ENCODE assay signal across 26 cellular contexts in genomic region chr2:119545754-119546445, GRCh38. TPM values are rescaled to one million over a fixed set of nuclear protein-coding genes. Genes with fewer than 3 reads are reported as not detected.
DNase-seq lines count a peak whose midpoint lies in the region; ATAC-seq, FAIRE-seq and TF ChIP-seq lines count a peak whose summit lies in the region.
"Had no signal": no experiment of that assay in that cellular context is flagged by ENCODE, and none has a peak within 500 bp of the region (broad histone marks: within the 10 kb centered on the region; RNA-seq: fewer than 3 reads in every experiment).

No MANE protein-coding gene starts in this region.

- H3K4me1 ChIP-seq in adipocyte (ENCODE audit: control insufficient read depth, insufficient read depth, low read length) = peaks cover 22% of the 10 kb centered on the region
- H3K4me1 ChIP-seq in pancreas = peaks cover 12 to 38% (median 35%) of the 10 kb centered on the region in 3 donors
- peaks cover 0 to 9% of the 10 kb centered on the region in 2 experiments; a peak in 2 of 4 replicates for H3K4me1 ChIP-seq in SK-N-SH (ENCODE audit: control insufficient read depth in 1 of 2, insufficient read depth in 2 of 2, low read depth in 1 of 2, low read length in 1 of 2)
- H3K4me1 ChIP-seq in tibial nerve = peaks cover 0 to 12% (median 2%) of the 10 kb centered on the region in 4 donors

- ATAC-seq in pancreas = peak; percentile 20 to 50 (median 50)
- ATAC-seq: activated CD8-positive, alpha-beta T cell treated with anti-CD3 and anti-CD28 coated beads for 36 hours had no signal

- no peak for FAIRE-seq in pancreas (lab: Jason Lieb, UNC)
- FAIRE-seq: keratinocyte had no signal

- intact Hi-C loops in pancreas (cut with DNase I) = no loop called here

- H2AFZ ChIP-seq in SK-N-SH (ENCODE audit: low read depth) = no peak overlapping the region
- H2AFZ ChIP-seq: PC-9 had no signal

- CTCF ChIA-PET in SK-N-SH (lab: Yijun Ruan, JAX) = interaction anchor here (1.2 to 1.3 kb wide), 2 partner anchors 29 to 70 kb away, joined by 3 to 4 read pairs; no protein-coding TSS in a partner anchor

- POLR2A ChIA-PET in SK-N-SH (lab: Yijun Ruan, JAX) = no interaction called here

- no peaks in the 10 kb centered on the region for H3K9me3 ChIP-seq in adipocyte (ENCODE audit: control insufficient read depth, low read length)
- H3K9me3 ChIP-seq in pancreas = no peaks in the 10 kb centered on the region
- no peaks in the 10 kb centered on the region for H3K9me3 ChIP-seq in SK-N-SH
- no peaks in the 10 kb centered on the region for H3K9me3 ChIP-seq in MG63
- no peaks in the 10 kb centered on the region for H3K9me3 ChIP-seq in tibial nerve
- H3K9me3 ChIP-seq: SJSA1, uterus had no signal

- H3K9ac ChIP-seq in adipocyte (ENCODE audit: low read length) (peak overlapping the region; percentile 16), SK-N-SH (no peak overlapping the region)

- H3K27me3 ChIP-seq in adipocyte (replicated peaks; ENCODE audit: control insufficient read depth, insufficient read depth, low read length) (peaks cover 4% of the 10 kb centered on the region), pancreas (no peaks in the 10 kb centered on the region), SK-N-SH (ENCODE audit: insufficient read depth) (no peaks in the 10 kb centered on the region), MG63 (no peaks in the 10 kb centered on the region), tibial nerve (peaks cover 0 to 33% of the 10 kb centered on the region in 2 donors)
- H3K27me3 ChIP-seq: uterus had no signal

- no peaks in the 10 kb centered on the region for H3K79me2 ChIP-seq in SK-N-SH (ENCODE audit: insufficient read depth)

- TF ChIP-seq EP300 in SK-N-SH (IDR thresholded peaks at IDR 0.05; ENCODE audit: borderline replicate concordance in 1 of 2, low read depth in 1 of 2, low read length in 1 of 2) (no peak), tibial nerve (IDR thresholded peaks at IDR 0.05) (no peak)

- H3K4me3 ChIP-seq in adipocyte (ENCODE audit: low read length) = no peak overlapping the region
- peak overlapping the region in 1 of 4 donors; percentile 59 for H3K4me3 ChIP-seq in pancreas
- no peak overlapping the region for H3K4me3 ChIP-seq in SK-N-SH (ENCODE audit: low read depth in 2 of 2, low read length in 1 of 2)
- H3K4me3 ChIP-seq in MG63 = no peak overlapping the region
- no peak overlapping the region for H3K4me3 ChIP-seq in tibial nerve
- H3K4me3 ChIP-seq: PC-9, SJSA1, smooth muscle cell, uterus had no signal

- WGBS in pancreas, 2 donors = 46 to 49% methylated on average over 6 of the region's 6 CpGs
- 70% methylated on average over 6 of the region's 6 CpGs for WGBS in SK-N-SH (ENCODE audit: low lambda C conversion rate)
- 68 to 75% methylated on average over 6 of the region's 6 CpGs for WGBS in tibial nerve, 2 donors

- TF ChIP-seq CTCF in pancreas (IDR thresholded peaks at IDR 0.05) (no peak), SK-N-SH (IDR thresholded peaks at IDR 0.05) (no peak), tibial nerve (IDR thresholded peaks at IDR 0.05) (no peak)

- H3K9me2 ChIP-seq in SK-N-SH = no peaks in the 10 kb centered on the region

- DNase-seq in AG20443 (ENCODE audit: low spot score) = peak; percentile 27
- no peak for DNase-seq in adipocyte (ENCODE audit: low read depth)
- DNase-seq in glomerular visceral epithelial cell (ENCODE audit: extremely low spot score) = peak; percentile 60
- peak in 2 of 6 donors; percentile 42 to 50 for DNase-seq in pancreas
- DNase-seq in SK-N-SH = no peak
- DNase-seq in RPMI8226 = no peak
- no peak for DNase-seq in MG63
- no peak for DNase-seq in tibial nerve (ENCODE audit: low spot score in 2 of 2)
- DNase-seq: activated B cell treated with CpG ODN at 0.5 μM for 24 hours; activated CD8-positive, alpha-beta T cell treated with anti-CD3 and anti-CD28 coated beads for 36 hours; activated naive CD4-positive, alpha-beta T cell; activated T-cell treated with anti-CD3 and anti-CD28 coated beads, Interleukin-2, amount 50 U/mL, for 1 hour; aorta; CD4-positive, alpha-beta memory T cell; DMS79 treated with DMSO at 0.1 percent for 48 hours; hypothalamus; NCI-H1417; PC-9; stimulated activated CD4-positive, alpha-beta T cell treated with anti-CD3 and anti-CD28 coated beads, Interleukin-4, amount 100 ng/mL, for 1 hour; uterus had no signal

- H3F3A ChIP-seq in SK-N-SH (replicated peaks; ENCODE audit: insufficient read depth) = no peaks in the 10 kb centered on the region

- H3K36me3 ChIP-seq in adipocyte (ENCODE audit: control insufficient read depth, insufficient read depth, low read length, severe bottlenecking) = no peaks in the 10 kb centered on the region
- H3K36me3 ChIP-seq in pancreas = no peaks in the 10 kb centered on the region
- no peaks in the 10 kb centered on the region for H3K36me3 ChIP-seq in SK-N-SH (replicated peaks in 1 of 2; ENCODE audit: control insufficient read depth in 1 of 2, insufficient read depth in 2 of 2, low read length in 1 of 2)
- H3K36me3 ChIP-seq in MG63 = no peaks in the 10 kb centered on the region
- no peaks in the 10 kb centered on the region for H3K36me3 ChIP-seq in tibial nerve
- H3K36me3 ChIP-seq: SJSA1, uterus had no signal

- TF ChIP-seq RAD21 in SK-N-SH (IDR thresholded peaks at IDR 0.05; ENCODE audit: low read length) = no peak

- H4K20me1 ChIP-seq in SK-N-SH (ENCODE audit: insufficient read depth) = no peaks in the 10 kb centered on the region

- peak overlapping the region; percentile 37 to 93 (median 83) for H3K27ac ChIP-seq in pancreas
- no peak overlapping the region for H3K27ac ChIP-seq in SK-N-SH (ENCODE audit: low read depth in 2 of 2, low read length in 1 of 2)
- no peak overlapping the region for H3K27ac ChIP-seq in tibial nerve
- H3K27ac ChIP-seq: PC-9, SJSA1, uterus had no signal

- no peak for TF ChIP-seq POLR2A in tibial nerve (IDR thresholded peaks at IDR 0.05)

- H3K4me2 ChIP-seq in SK-N-SH = no peak overlapping the region
- H3K4me2 ChIP-seq: PC-9 had no signal

TF ChIP-seq in SK-N-SH, 30 proteins besides CTCF, POLR2A, EP300 and RAD21:
- no peak for TF ChIP-seq ELF1 (IDR thresholded peaks at IDR 0.05)
- TF ChIP-seq ZBTB33 (IDR thresholded peaks at IDR 0.05; ENCODE audit: borderline replicate concordance, low read depth) = no peak
- no peak for TF ChIP-seq TEAD4 (IDR thresholded peaks at IDR 0.05; ENCODE audit: borderline replicate concordance, insufficient read depth)
- no peak for TF ChIP-seq JUND (IDR thresholded peaks at IDR 0.05)
- TF ChIP-seq SMC3 (IDR thresholded peaks at IDR 0.05; ENCODE audit: low read depth, low read length) = no peak
- TF ChIP-seq YY1 (IDR thresholded peaks at IDR 0.05; ENCODE audit: low read depth) = no peak
- no peak for TF ChIP-seq TAF1 (IDR thresholded peaks at IDR 0.05; ENCODE audit: borderline replicate concordance, low read depth, low read length)
- no peak for TF ChIP-seq FOSL2 (IDR thresholded peaks at IDR 0.05; ENCODE audit: borderline replicate concordance, low read depth)
- no peak for TF ChIP-seq RXRA (IDR thresholded peaks at IDR 0.05; ENCODE audit: borderline replicate concordance, low read depth)
- TF ChIP-seq SIN3A (IDR thresholded peaks at IDR 0.05; ENCODE audit: borderline replicate concordance, low read depth, low read length) = no peak
- no peak for TF ChIP-seq RCOR1 (IDR thresholded peaks at IDR 0.05; ENCODE audit: low read length)
- TF ChIP-seq MAX (IDR thresholded peaks at IDR 0.05; ENCODE audit: low read depth) = no peak
- TF ChIP-seq POLR2AphosphoS5 (IDR thresholded peaks at IDR 0.05; ENCODE audit: low read depth, low read length) = no peak
- TF ChIP-seq MEF2A (IDR thresholded peaks at IDR 0.05; ENCODE audit: borderline replicate concordance, low read depth) = no peak

RNA-seq across cellular contexts. Expression of gene CFAP221, which starts 1.7 kb away (rescaled TPM):
- total RNA-seq in pancreas (10 to 100 TPM; 10.1 to 24.3 (median 14.1) TPM), tibial nerve (1 to 10 TPM in 1 of 4 donors, under 1 TPM in 2, not detected in 1; 0.30 to 1.7 (median 0.42) TPM)
- polyA plus RNA-seq in pancreas (10 to 100 TPM; 13.6 to 25.3 TPM), SK-N-SH (2012; rRNA removed) (0.12 and 0.15 TPM in 2 replicates)
- polyA plus RNA-seq in SK-N-SH (2012; cell fraction: cytosol; rRNA removed) = 0.05 and 0.28 TPM in 2 replicates
- 0.05 and 0.11 TPM in 2 replicates for polyA plus RNA-seq in SK-N-SH (2012; cell fraction: nucleus; rRNA removed)
- total RNA-seq in MG63 (2014; rRNA removed; shearing (Covaris generic); ENCODE audit: low replicate concordance) = not detected in 2 replicates
- total RNA-seq: activated B cell treated with CpG ODN at 0.5 μM for 24 hours; activated CD8-positive, alpha-beta T cell treated with anti-CD3 and anti-CD28 coated beads for 36 hours; CD4-positive, alpha-beta memory T cell; fibroblast of villous mesenchyme; LHCN-M2; PC-9; pulmonary artery endothelial cell; SJSA1 had no signal
- polyA plus RNA-seq: CD4-positive, alpha-beta memory T cell; keratinocyte had no signal

RNA-seq across cellular contexts. Expression of gene SCTR, which starts 21.6 kb away (rescaled TPM):
- total RNA-seq in pancreas = 10 to 100 TPM; 31.9 to 93.8 (median 69.0) TPM
- polyA plus RNA-seq in pancreas = 1,000 to 10,000 TPM; 1,078 to 1,263 TPM
- polyA plus RNA-seq in SK-N-SH (2012; rRNA removed) = not detected in 2 replicates
- not detected in 2 replicates for polyA plus RNA-seq in SK-N-SH (2012; cell fraction: cytosol; rRNA removed)
- not detected in 2 replicates for polyA plus RNA-seq in SK-N-SH (2012; cell fraction: nucleus; rRNA removed)
- total RNA-seq in MG63 (2014; rRNA removed; shearing (Covaris generic); ENCODE audit: low replicate concordance) = not detected in 2 replicates
- not detected for total RNA-seq in tibial nerve
- total RNA-seq: activated B cell treated with CpG ODN at 0.5 μM for 24 hours; activated CD8-positive, alpha-beta T cell treated with anti-CD3 and anti-CD28 coated beads for 36 hours; aorta; CD4-positive, alpha-beta memory T cell; fibroblast of villous mesenchyme; LHCN-M2; PC-9; pulmonary artery endothelial cell; SJSA1; smooth muscle cell; uterus had no signal
- polyA plus RNA-seq: CD4-positive, alpha-beta memory T cell; keratinocyte; smooth muscle cell had no signal

Comparison
In these comparisons a context has a peak if more than half of its experiments do, and no peak if none do; other contexts are left out.
1. DNase-seq: peak in AG20443 (single experiment) and glomerular visceral epithelial cell (single experiment); none in adipocyte (single experiment), SK-N-SH (single experiment), RPMI8226 (single experiment), MG63 (single experiment) and tibial nerve (0 of 2).
2. H3K27ac ChIP-seq: peak in pancreas (4 of 4); none in SK-N-SH (0 of 2) and tibial nerve (0 of 4).
3. RNA of gene CFAP221, which starts 1.7 kb away (total RNA-seq): 10.1 to 24.3 TPM in pancreas; 0.30 to 1.7 TPM in tibial nerve and not detected in MG63; every median in the first group is over 4 times any median in the second.
4. RNA of gene SCTR, which starts 21.6 kb away (total RNA-seq): 31.9 to 93.8 TPM in pancreas; not detected in MG63 and not detected in tibial nerve; every median in the first group is over 10 times any median in the second.